16 cellular contexts compared by ENCODE assay signal in the genomic region with DNA sequence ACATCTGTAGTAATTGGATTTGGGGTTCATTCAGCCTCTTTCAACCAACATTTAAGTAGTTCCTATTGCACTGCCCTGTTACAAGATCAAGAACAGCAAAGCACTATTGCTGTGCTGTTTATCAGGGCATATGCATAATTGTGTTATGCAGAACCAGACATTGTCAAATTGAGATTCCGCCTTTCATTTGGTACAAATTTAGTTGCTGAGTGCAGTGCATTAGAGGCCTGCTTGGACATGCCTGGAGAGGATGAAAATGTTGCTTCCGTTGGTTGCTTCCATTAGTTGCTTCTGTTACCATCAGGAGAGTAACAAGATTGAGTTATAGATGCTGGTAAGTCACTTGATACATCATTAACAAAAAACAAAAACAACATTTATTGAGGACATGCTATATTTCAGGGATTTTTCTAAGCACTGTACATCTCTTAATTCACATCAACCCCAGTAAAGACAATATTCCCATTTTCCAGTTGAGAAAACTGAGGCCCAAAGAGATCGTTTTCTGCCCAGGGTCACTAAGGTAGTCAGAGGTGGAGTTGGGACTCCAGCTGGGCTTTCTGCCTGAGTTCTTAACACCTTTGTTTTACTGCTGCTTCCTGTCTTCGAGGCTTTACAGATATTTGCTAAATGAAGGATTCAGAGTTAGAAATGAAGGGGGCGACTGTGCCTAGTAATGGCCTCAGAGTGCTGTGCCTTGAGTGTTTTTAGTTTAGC.
DNase-seq lines count a peak whose midpoint lies in the region; ATAC-seq and TF ChIP-seq lines count a peak whose summit lies in the region.
"Had no signal": no experiment of that assay in that cellular context is flagged by ENCODE, and none has a peak within 500 bp of the region (broad histone marks: within the 10 kb centered on the region; RNA-seq: fewer than 3 reads in every experiment).

No MANE protein-coding gene starts in this region.

- no peaks in the 10 kb centered on the region for H3K27me3 Mint-ChIP-seq in activated CD4-positive, alpha-beta T cell treated with anti-CD3 and anti-CD28 coated beads for 36 hours
- H3K27me3 Mint-ChIP-seq in HFFc6 (ENCODE audit: insufficient read depth) = no peaks in the 10 kb centered on the region; the same call in 1 of the 2 replicates
- H3K27me3 Mint-ChIP-seq in activated CD8-positive, alpha-beta T cell treated with anti-CD3 and anti-CD28 coated beads, Interleukin-2, amount 10 ng/mL, durations not matched to agents 7 days and 5 days (ENCODE audit: low read depth) = no peaks in the 10 kb centered on the region
- no peaks in the 10 kb centered on the region for H3K27me3 Mint-ChIP-seq in naive B cell
- H3K27me3 Mint-ChIP-seq: type B pancreatic cell had no signal

- peak overlapping the region; percentile 81 for H3K27ac Mint-ChIP-seq in activated CD4-positive, alpha-beta T cell treated with anti-CD3 and anti-CD28 coated beads for 36 hours
- H3K27ac Mint-ChIP-seq in HFFc6 (peak overlapping the region; percentile 48), naive B cell (peak overlapping the region; percentile 28 to 99 (median 82))
- H3K27ac Mint-ChIP-seq in activated CD8-positive, alpha-beta T cell treated with anti-CD3 and anti-CD28 coated beads, Interleukin-2, amount 10 ng/mL, durations not matched to agents 7 days and 5 days = peak overlapping the region; percentile 58
- H3K27ac Mint-ChIP-seq: type B pancreatic cell had no signal

- H3K4me1 Mint-ChIP-seq in activated CD4-positive, alpha-beta T cell treated with anti-CD3 and anti-CD28 coated beads for 36 hours = peaks cover 92% of the 10 kb centered on the region
- H3K4me1 Mint-ChIP-seq in HFFc6 (ENCODE audit: low read depth) (peaks cover 18% of the 10 kb centered on the region), naive B cell (peaks cover 62 to 82% (median 71%) of the 10 kb centered on the region in 3 donors)
- peaks cover 87% of the 10 kb centered on the region for H3K4me1 Mint-ChIP-seq in activated CD8-positive, alpha-beta T cell treated with anti-CD3 and anti-CD28 coated beads, Interleukin-2, amount 10 ng/mL, durations not matched to agents 7 days and 5 days (ENCODE audit: low read depth)

- CTCF ChIA-PET in activated CD4-positive, alpha-beta T cell treated with anti-CD3 and anti-CD28 coated beads for 36 hours (lab: Charles Lee) = interaction anchor here (0.9 to 1.3 kb wide), 5 partner anchors 10 to 70 kb away, joined by 3 to 6 read pairs (median 4); no protein-coding TSS in a partner anchor
- CTCF ChIA-PET in activated CD8-positive, alpha-beta T cell treated with anti-CD3 and anti-CD28 coated beads, Interleukin-2, amount 10 ng/mL, durations not matched to agents 7 days and 5 days (lab: Charles Lee) = interaction anchor here (0.8 to 3.3 kb wide), 4 partner anchors 17 to 134 kb away, joined by 3 to 23 read pairs (median 4); no protein-coding TSS in a partner anchor

- H3K9me3 Mint-ChIP-seq in activated CD4-positive, alpha-beta T cell treated with anti-CD3 and anti-CD28 coated beads for 36 hours (ENCODE audit: low read depth) = no peaks in the 10 kb centered on the region
- H3K9me3 Mint-ChIP-seq in HFFc6 (no peaks in the 10 kb centered on the region), naive B cell (no peaks in the 10 kb centered on the region)
- no peaks in the 10 kb centered on the region for H3K9me3 Mint-ChIP-seq in activated CD8-positive, alpha-beta T cell treated with anti-CD3 and anti-CD28 coated beads, Interleukin-2, amount 10 ng/mL, durations not matched to agents 7 days and 5 days (ENCODE audit: insufficient read depth)
- H3K9me3 Mint-ChIP-seq: type B pancreatic cell had no signal

- intact Hi-C loops in activated CD4-positive, alpha-beta T cell treated with anti-CD3 and anti-CD28 coated beads for 36 hours (cut with DNase I, micrococcal nuclease) = loop anchor here in 1 of 2 experiments (5.0 kb wide), 1 partner anchor 106 kb away; no protein-coding TSS in a partner anchor

- no peak for DNase-seq in activated CD4-positive, alpha-beta T cell treated with anti-CD3 and anti-CD28 coated beads for 36 hours
- DNase-seq in activated CD4-positive, alpha-beta T cell treated with anti-CD3 and anti-CD28 coated beads for 4 hours = no peak
- DNase-seq in HFFc6 = no peak
- DNase-seq in activated CD8-positive, alpha-beta T cell treated with anti-CD3 and anti-CD28 coated beads, Interleukin-2, amount 10 ng/mL, durations not matched to agents 7 days and 5 days = no peak
- DNase-seq in naive B cell = no peak
- no peak for DNase-seq in middle frontal gyrus (ENCODE audit: extremely low spot score, low spot score)
- no peak for DNase-seq in HT-29 (ENCODE audit: low spot score)
- DNase-seq: aorta, dorsolateral prefrontal cortex, midbrain, MM.1S, NCI-H446, Peyer's patch, T1000 had no signal

- H3K4me3 Mint-ChIP-seq in activated CD4-positive, alpha-beta T cell treated with anti-CD3 and anti-CD28 coated beads for 36 hours = no peak overlapping the region
- no peak overlapping the region for H3K4me3 Mint-ChIP-seq in HFFc6
- H3K4me3 Mint-ChIP-seq in activated CD8-positive, alpha-beta T cell treated with anti-CD3 and anti-CD28 coated beads, Interleukin-2, amount 10 ng/mL, durations not matched to agents 7 days and 5 days = no peak overlapping the region
- peak overlapping the region in 1 of 8 donors; percentile 25 for H3K4me3 Mint-ChIP-seq in naive B cell
- H3K4me3 Mint-ChIP-seq: type B pancreatic cell had no signal

- no peak for ATAC-seq in activated CD4-positive, alpha-beta T cell treated with anti-CD3 and anti-CD28 coated beads for 36 hours
- ATAC-seq in activated CD8-positive, alpha-beta T cell treated with anti-CD3 and anti-CD28 coated beads, Interleukin-2, amount 10 ng/mL, durations not matched to agents 7 days and 5 days = no peak
- ATAC-seq in naive B cell (ENCODE audit: low read depth in 2 of 2) (no peak), HG03469 (IDR thresholded peaks at IDR 0.05; ENCODE audit: unreplicated experiment) (no peak)

- H3K36me3 Mint-ChIP-seq in activated CD4-positive, alpha-beta T cell treated with anti-CD3 and anti-CD28 coated beads for 36 hours (ENCODE audit: low read depth) = peaks cover 40% of the 10 kb centered on the region
- H3K36me3 Mint-ChIP-seq in HFFc6 (ENCODE audit: low read depth) (no peaks in the 10 kb centered on the region), naive B cell (no peaks in the 10 kb centered on the region)
- peaks cover 55% of the 10 kb centered on the region for H3K36me3 Mint-ChIP-seq in activated CD8-positive, alpha-beta T cell treated with anti-CD3 and anti-CD28 coated beads, Interleukin-2, amount 10 ng/mL, durations not matched to agents 7 days and 5 days (ENCODE audit: low read depth)

- TF ChIP-seq CTCF in HFFc6 (IDR thresholded peaks at IDR 0.05) = no peak

- POLR2A ChIA-PET in activated CD4-positive, alpha-beta T cell treated with anti-CD3 and anti-CD28 coated beads for 36 hours (lab: Charles Lee) = no interaction called here
- POLR2A ChIA-PET in activated CD8-positive, alpha-beta T cell treated with anti-CD3 and anti-CD28 coated beads, Interleukin-2, amount 10 ng/mL, durations not matched to agents 7 days and 5 days (lab: Charles Lee) = interaction anchor here (0.7 to 3.4 kb wide), 4 partner anchors 17 to 69 kb away, joined by 3 to 13 read pairs (median 3); no protein-coding TSS in a partner anchor
